Comparison of ENCODE assay signal across 22 cellular contexts in the genomic region with DNA sequence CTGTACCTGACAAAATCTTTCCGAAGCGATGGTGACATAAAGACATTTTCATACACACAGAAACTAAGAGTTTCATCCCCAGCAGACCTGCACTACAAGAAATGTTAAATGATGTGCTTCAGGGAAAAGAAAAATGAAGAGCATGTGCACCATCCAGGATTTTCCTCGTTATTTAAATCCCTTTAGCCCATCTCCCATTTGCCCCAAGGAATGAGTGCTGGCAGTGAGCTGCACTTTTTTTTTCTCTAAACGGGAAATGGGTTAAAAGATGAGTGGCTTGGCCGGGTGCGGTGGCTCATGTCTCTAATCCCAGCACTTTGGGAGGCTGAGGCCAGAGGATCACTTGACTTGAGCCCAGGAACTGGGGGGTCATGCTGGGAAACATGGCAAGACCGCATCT. TPM values are rescaled to one million over a fixed set of nuclear protein-coding genes. Genes with fewer than 3 reads are reported as not detected.
DNase-seq lines count a peak whose midpoint lies in the region; ATAC-seq and TF ChIP-seq lines count a peak whose summit lies in the region.
"Had no signal": no experiment of that assay in that cellular context is flagged by ENCODE, and none has a peak within 500 bp of the region (broad histone marks: within the 10 kb centered on the region; RNA-seq: fewer than 3 reads in every experiment).

No MANE protein-coding gene starts in this region.

- TF ChIP-seq CTCF in right atrium auricular region (IDR thresholded peaks at IDR 0.05), result no peak
- no peak for TF ChIP-seq CTCF in sigmoid colon (IDR thresholded peaks at IDR 0.05)

- 75 to 85% methylated on average over 7 of the region's 7 CpGs for WGBS in sigmoid colon, 2 donors

- H3K27ac ChIP-seq in right atrium auricular region (no peak overlapping the region), sigmoid colon (peak overlapping the region in 3 of 4 donors; percentile 39 to 55 (median 44))
- H3K27ac ChIP-seq: Peyer's patch, SJCRH30 had no signal

- H3K4me3 ChIP-seq in right atrium auricular region, result no peak overlapping the region
- H3K4me3 ChIP-seq in sigmoid colon, result no peak overlapping the region
- H3K4me3 ChIP-seq: Peyer's patch, SJCRH30 had no signal

- DNase-seq in left cardiac atrium (peak; percentile 5), right atrium auricular region (ENCODE audit: low spot score) (no peak), M059J (ENCODE audit: low read depth) (peak; percentile 38), dedifferentiated amniotic fluid mesenchymal stem cell (ENCODE audit: extremely low spot score) (peak; percentile 18), sigmoid colon (peak; percentile 9), NCI-H526 (lab: John Stamatoyannopoulos, UW) (no peak), foreskin melanocyte (no peak)
- DNase-seq in activated effector memory CD4-positive, alpha-beta T cell treated with Interleukin-2 at 50 U/mL for 16 hours, result no peak
- DNase-seq: 8988T; CD4-positive, alpha-beta T cell; DND-41; H7; Karpas-422; MM.1S; NCI-H1048; NCI-H1436; NCI-H187 treated with DMSO at 0.1 percent for 48 hours; NCI-H510A; NCI-H748 treated with DMSO at 0.1 percent for 48 hours; NK-92 treated with Interleukin-12 subunit alpha and Interleukin-12 subunit beta, amount 100 ng/mL, for 24 hours; Peyer's patch had no signal

- H3K9me3 ChIP-seq in right atrium auricular region, result no peaks in the 10 kb centered on the region
- no peaks in the 10 kb centered on the region for H3K9me3 ChIP-seq in sigmoid colon
- H3K9me3 ChIP-seq: Peyer's patch, SJCRH30 had no signal

- H3K27me3 ChIP-seq in right atrium auricular region (no peaks in the 10 kb centered on the region), sigmoid colon (no peaks in the 10 kb centered on the region)
- H3K27me3 ChIP-seq: Peyer's patch, SJCRH30 had no signal

- H3K36me3 ChIP-seq in right atrium auricular region (no peaks in the 10 kb centered on the region), sigmoid colon (no peaks in the 10 kb centered on the region)
- H3K36me3 ChIP-seq: Peyer's patch, SJCRH30 had no signal

- TF ChIP-seq EP300 in sigmoid colon (IDR thresholded peaks at IDR 0.05), result no peak

- intact Hi-C loops in left cardiac atrium (cut with DNase I), result no loop called here
- intact Hi-C loops in sigmoid colon (cut with DNase I), result no loop called here

- ATAC-seq in left cardiac atrium, result no peak

- H3K4me1 ChIP-seq in right atrium auricular region, result peaks cover 0 to 16% of the 10 kb centered on the region in 2 donors
- H3K4me1 ChIP-seq in sigmoid colon, result peaks cover 0 to 32% (median 28%) of the 10 kb centered on the region in 4 donors

- TF ChIP-seq POLR2A in sigmoid colon (IDR thresholded peaks at IDR 0.05), result no peak

RNA-seq across cellular contexts. Expression of a gene that starts 6.8 kb away (rescaled TPM):
- 10 to 100 TPM; 16.5 to 35.9 TPM for total RNA-seq in left cardiac atrium
- 10 to 100 TPM in 1 of 2 donors, 1 to 10 TPM in 1; 7.7 to 51.0 TPM for total RNA-seq in right atrium auricular region
- not detected in 2 replicates for total RNA-seq in M059J (2014; rRNA removed; shearing (Covaris generic))
- under 1 TPM in 1 of 4 donors, not detected in 3; 0.66 TPM for total RNA-seq in sigmoid colon
- not detected for polyA plus RNA-seq in sigmoid colon
- total RNA-seq: H7, Peyer's patch, SJCRH30 had no signal

RNA-seq across cellular contexts. Expression of a gene that starts 33.5 kb away (rescaled TPM):
- total RNA-seq in left cardiac atrium (1 to 10 TPM; 7.8 to 9.6 TPM), right atrium auricular region (1 to 10 TPM; 5.6 to 7.1 TPM), sigmoid colon (1 to 10 TPM; 5.7 to 8.3 (median 7.1) TPM)
- total RNA-seq in M059J (2014; rRNA removed; shearing (Covaris generic)), result 3.4 and 5.4 TPM in 2 replicates
- 1 to 10 TPM; 1.2 to 3.3 (median 1.2) TPM for polyA plus RNA-seq in sigmoid colon

RNA-seq across cellular contexts. Expression of a gene that starts 33.7 kb away (rescaled TPM):
- total RNA-seq in left cardiac atrium, result 100 to 1,000 TPM; 395 to 449 TPM
- total RNA-seq in right atrium auricular region, result 100 to 1,000 TPM; 242 to 366 TPM
- total RNA-seq in M059J (2014; rRNA removed; shearing (Covaris generic)), result 78.4 and 109 TPM in 2 replicates
- 10 to 100 TPM; 72.7 to 87.0 (median 80.2) TPM for total RNA-seq in sigmoid colon
- 100 to 1,000 TPM; 184 to 290 (median 187) TPM for polyA plus RNA-seq in sigmoid colon

Comparison
In these comparisons a context has a peak if more than half of its experiments do, and no peak if none do; other contexts are left out.
1. DNase-seq: peak in left cardiac atrium (single experiment), M059J (single experiment), dedifferentiated amniotic fluid mesenchymal stem cell (single experiment) and sigmoid colon (single experiment); none in right atrium auricular region (single experiment), activated effector memory CD4-positive, alpha-beta T cell treated with Interleukin-2 at 50 U/mL for 16 hours (single experiment), NCI-H526 (0 of 2) and foreskin melanocyte (single experiment).
2. H3K27ac ChIP-seq: peak in sigmoid colon (3 of 4); none in right atrium auricular region (0 of 2).